8 cellular contexts compared by ENCODE assay signal in the genomic region with DNA sequence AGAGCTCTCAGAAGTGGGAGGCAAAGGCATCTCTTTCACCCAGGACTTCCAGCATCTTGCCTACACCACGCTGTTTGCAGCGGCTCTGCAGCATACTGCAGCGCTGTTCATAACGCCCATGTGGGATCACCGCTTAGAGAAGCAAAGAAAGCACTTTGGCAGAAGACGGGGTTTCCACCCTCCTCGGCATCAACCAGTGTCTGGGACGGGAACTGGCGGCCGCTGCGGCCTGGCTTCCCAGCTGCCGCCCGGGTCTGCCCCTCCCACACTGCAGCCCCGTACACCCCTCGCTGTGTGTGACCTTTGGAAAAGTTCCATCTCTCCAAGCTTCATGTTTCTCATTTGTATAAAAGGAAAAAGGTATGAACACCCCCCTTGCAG. TPM values are rescaled to one million over a fixed set of nuclear protein-coding genes. Genes with fewer than 3 reads are reported as not detected.
DNase-seq lines count a peak whose midpoint lies in the region; ATAC-seq and TF ChIP-seq lines count a peak whose summit lies in the region.

No MANE protein-coding gene starts in this region.

- no peak for TF ChIP-seq POLR2A in suprapubic skin (IDR thresholded peaks at IDR 0.05)

- H3K27me3 ChIP-seq in suprapubic skin, result no peaks in the 10 kb centered on the region

- peaks cover 28% of the 10 kb centered on the region for H3K4me1 ChIP-seq in suprapubic skin

- no peaks in the 10 kb centered on the region for H3K9me3 Mint-ChIP-seq in mesothelial cell of epicardium

- peak; percentile 21 to 22 for ATAC-seq in activated CD4-positive, CD25-positive, alpha-beta regulatory T cell treated with anti-CD3 and anti-CD28 coated beads, Interleukin-2, amount 50 U/mL, for 24 hours

- H3K4me1 Mint-ChIP-seq in mesothelial cell of epicardium, result peaks cover 28% of the 10 kb centered on the region

- TF ChIP-seq CTCF in epithelial cell of proximal tubule (conservative IDR thresholded peaks at IDR 0.05; ENCODE audit: low read depth, low read length) (no peak), mesothelial cell of epicardium (IDR thresholded peaks at IDR 0.05; ENCODE audit: unreplicated experiment) (no peak), suprapubic skin (IDR thresholded peaks at IDR 0.05) (no peak)

- no peak for TF ChIP-seq EP300 in suprapubic skin (IDR thresholded peaks at IDR 0.05)

- no peaks in the 10 kb centered on the region for H3K9me3 ChIP-seq in suprapubic skin

- 3% methylated on average over 15 of the region's 15 CpGs for WGBS in suprapubic skin

- peak overlapping the region; percentile 75 for H3K4me3 ChIP-seq in epithelial cell of proximal tubule (ENCODE audit: low read depth, low read length)
- H3K4me3 ChIP-seq in suprapubic skin, result peak overlapping the region; percentile 72

- no peak for DNase-seq in activated CD4-positive, CD25-positive, alpha-beta regulatory T cell (lab: John Stamatoyannopoulos, UW)
- peak; percentile 34 for DNase-seq in NCI-H1105 (lab: John Stamatoyannopoulos, UW)
- DNase-seq in activated CD8-positive, alpha-beta memory T cell treated with anti-CD3 and anti-CD28 coated beads, Interleukin-2, amount 50 U/mL, for 4 hours, result peak; percentile 31
- DNase-seq in epithelial cell of proximal tubule (ENCODE audit: low read depth), result no peak
- DNase-seq in mesothelial cell of epicardium (ENCODE audit: low spot score in 2 of 2, unreplicated experiment in 2 of 2), result peak in 1 of 2 experiments; percentile 58
- DNase-seq in suprapubic skin (ENCODE audit: low spot score in 2 of 2), result no peak
- no peak for DNase-seq in SKM-1 treated with dmso at 0.1 percent for 144 hours (lab: John Stamatoyannopoulos, UW; ENCODE audit: unreplicated experiment)

- peak overlapping the region; percentile 95 for H3K27ac Mint-ChIP-seq in mesothelial cell of epicardium

- H3K27ac ChIP-seq in suprapubic skin, result peak overlapping the region; percentile 90

- H3K36me3 Mint-ChIP-seq in mesothelial cell of epicardium, result no peaks in the 10 kb centered on the region

- peaks cover 2% of the 10 kb centered on the region for H3K36me3 ChIP-seq in suprapubic skin

- no peaks in the 10 kb centered on the region for H3K27me3 Mint-ChIP-seq in mesothelial cell of epicardium (ENCODE audit: low read depth)

- H3K4me3 Mint-ChIP-seq in mesothelial cell of epicardium, result peak overlapping the region; percentile 91

RNA-seq across cellular contexts. Expression of gene TIRAP, which starts 0.5 kb away (rescaled TPM):
- total RNA-seq in epithelial cell of proximal tubule (2.3 and 3.8 TPM in 2 replicates), mesothelial cell of epicardium (9.2 to 10.2 TPM (median 10.0 TPM) in 3 replicates), suprapubic skin (10 to 100 TPM in 3 of 4 donors, 1 to 10 TPM in 1; 8.6 to 15.2 (median 12.6) TPM)

RNA-seq across cellular contexts. Expression of gene FOXRED1, which starts 13.4 kb away (rescaled TPM):
- total RNA-seq in epithelial cell of proximal tubule (28.1 and 34.1 TPM in 2 replicates), mesothelial cell of epicardium (44.5 to 50.7 TPM (median 48.6 TPM) in 3 replicates), suprapubic skin (10 to 100 TPM in 3 of 4 donors, 1 to 10 TPM in 1; 7.7 to 22.9 (median 18.9) TPM)

RNA-seq across cellular contexts. Expression of gene SRPRA, which starts 13.7 kb away (rescaled TPM):
- total RNA-seq in epithelial cell of proximal tubule (54.8 and 76.3 TPM in 2 replicates), mesothelial cell of epicardium (85.7 to 90.9 TPM (median 86.7 TPM) in 3 replicates), suprapubic skin (100 to 1,000 TPM in 1 of 4 donors, 10 to 100 TPM in 3; 84.9 to 108 (median 97.0) TPM)

RNA-seq across cellular contexts. Expression of gene DCPS, which starts 21.5 kb away (rescaled TPM):
- total RNA-seq in epithelial cell of proximal tubule (17.2 and 24.1 TPM in 2 replicates), mesothelial cell of epicardium (8.1 to 9.1 TPM (median 8.8 TPM) in 3 replicates), suprapubic skin (10 to 100 TPM; 15.4 to 19.1 (median 17.8) TPM)

Comparison
In these comparisons a context has a peak if more than half of its experiments do, and no peak if none do; other contexts are left out.
1. DNase-seq: peak in NCI-H1105 (single experiment) and activated CD8-positive, alpha-beta memory T cell treated with anti-CD3 and anti-CD28 coated beads, Interleukin-2, amount 50 U/mL, for 4 hours (single experiment); none in activated CD4-positive, CD25-positive, alpha-beta regulatory T cell (0 of 4), epithelial cell of proximal tubule (single experiment), suprapubic skin (0 of 2) and SKM-1 treated with dmso at 0.1 percent for 144 hours (single experiment).